In genomic region chr6:32895006-32895345, GRCh38 we compare ENCODE assay signal across 1 cellular context.
TF ChIP-seq lines count a peak whose summit lies in the region.

No MANE protein-coding gene starts in this region.

TF ChIP-seq in IMR-90, 13 proteins besides CTCF, POLR2A, EP300 and RAD21 (continued from another document):
- TF ChIP-seq, protein P1, sequence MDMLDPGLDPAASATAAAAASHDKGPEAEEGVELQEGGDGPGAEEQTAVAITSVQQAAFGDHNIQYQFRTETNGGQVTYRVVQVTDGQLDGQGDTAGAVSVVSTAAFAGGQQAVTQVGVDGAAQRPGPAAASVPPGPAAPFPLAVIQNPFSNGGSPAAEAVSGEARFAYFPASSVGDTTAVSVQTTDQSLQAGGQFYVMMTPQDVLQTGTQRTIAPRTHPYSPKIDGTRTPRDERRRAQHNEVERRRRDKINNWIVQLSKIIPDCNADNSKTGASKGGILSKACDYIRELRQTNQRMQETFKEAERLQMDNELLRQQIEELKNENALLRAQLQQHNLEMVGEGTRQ (IDR thresholded peaks at IDR 0.05; ENCODE audit: low read depth, low read length), result no peak
- TF ChIP-seq CHD1 (IDR thresholded peaks at IDR 0.05; ENCODE audit: low read depth, low read length), result no peak
